8 cellular contexts compared by ENCODE assay signal in the genomic region with DNA sequence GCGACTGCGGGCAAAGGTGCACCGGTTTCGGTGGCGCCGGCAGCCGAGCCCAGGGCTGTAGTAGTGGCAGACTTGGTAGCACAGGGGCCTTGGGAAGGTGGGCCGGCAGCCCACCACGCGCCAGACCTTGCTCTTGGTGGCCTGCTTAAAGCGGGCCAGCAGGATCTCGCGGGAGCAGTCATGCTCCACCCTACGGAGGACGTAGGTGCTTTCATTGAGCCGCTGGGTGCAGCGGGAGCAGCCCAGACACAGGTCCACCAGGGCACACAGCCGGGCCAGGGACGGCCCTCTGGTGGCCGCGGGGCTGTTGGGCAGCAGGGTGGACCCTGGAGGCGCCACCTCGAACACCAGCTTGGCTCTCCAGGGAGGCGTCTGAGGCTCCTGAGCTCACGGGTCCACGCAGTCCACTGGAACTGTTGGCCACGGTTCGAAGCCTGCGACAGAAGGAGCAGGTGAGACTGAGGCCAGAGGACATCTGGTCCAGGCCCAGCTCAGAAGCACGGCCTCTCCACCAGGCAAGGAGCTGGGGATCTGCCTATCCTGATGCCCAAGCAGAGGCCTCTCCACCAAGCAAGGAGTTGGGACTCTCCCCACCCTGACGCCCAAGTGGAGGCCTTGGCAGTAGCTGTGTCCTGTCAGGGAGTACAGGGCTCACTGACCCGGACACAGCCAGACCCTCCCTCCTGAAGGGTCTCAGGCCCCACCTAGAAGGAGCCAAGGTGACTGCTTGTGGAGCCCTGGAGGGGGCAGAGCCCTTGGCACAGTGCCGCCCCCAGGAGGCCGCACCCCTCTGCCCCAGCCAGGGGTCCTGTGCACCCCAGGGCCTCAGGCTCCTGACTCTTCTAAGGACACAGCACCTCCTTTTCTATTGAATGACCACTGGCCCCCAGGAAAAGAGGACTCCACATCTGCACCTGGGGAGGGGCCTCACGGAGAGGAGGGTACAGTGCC. TPM values are rescaled to one million over a fixed set of nuclear protein-coding genes. Genes with fewer than 3 reads are reported as not detected.
A peak's percentile ranks its signal among the peaks of the same experiment; 100 is the strongest.
DNase-seq lines count a peak whose midpoint lies in the region; ATAC-seq and TF ChIP-seq lines count a peak whose summit lies in the region.

No MANE protein-coding gene starts in this region.

- no peaks in the 10 kb centered on the region for H3K9me3 Mint-ChIP-seq in progenitor cell of endocrine pancreas (ENCODE audit: low read depth)

- ATAC-seq in Panc1 = peak; percentile 43
- ATAC-seq in esophagus mucosa = peak; percentile 10
- no peak for ATAC-seq in HG03571 (IDR thresholded peaks at IDR 0.05; ENCODE audit: unreplicated experiment)
- no peak for ATAC-seq in GM21529 (IDR thresholded peaks at IDR 0.05; ENCODE audit: unreplicated experiment)

- in situ Hi-C loops in Panc1 (cut with HindIII; ENCODE audit: low pct_unique_long_range_greater_than_20kb, low sequenced_read_pairs) = no loop called here

- H3K27me3 ChIP-seq in GM06990 (replicated peaks; ENCODE audit: control insufficient read depth, insufficient read depth, low read length) (no peaks in the 10 kb centered on the region), Panc1 (ENCODE audit: control insufficient read depth, insufficient read depth, low read length) (no peaks in the 10 kb centered on the region)

- H3K27ac Mint-ChIP-seq in progenitor cell of endocrine pancreas = peak overlapping the region; percentile 74

- peak overlapping the region; percentile 76 for H3K4me3 Mint-ChIP-seq in progenitor cell of endocrine pancreas (ENCODE audit: low read depth)

- H3K36me3 ChIP-seq in GM06990 (ENCODE audit: control insufficient read depth, insufficient read depth, low read length) (peaks cover 4% of the 10 kb centered on the region), Panc1 (ENCODE audit: control insufficient read depth, insufficient read depth, low read length) (peaks cover 3% of the 10 kb centered on the region; the same call in 1 of the 2 replicates)

- H3K4me3 ChIP-seq in GM06990 (replicated peaks; ENCODE audit: low read depth, low read length) = peak overlapping the region; percentile 68
- peak overlapping the region; percentile 64 to 84 for H3K4me3 ChIP-seq in Panc1 (ENCODE audit: low read depth in 2 of 2, low read length in 2 of 2)

- H3K4me1 ChIP-seq in Panc1 (ENCODE audit: control insufficient read depth, insufficient read depth, low read length) = peaks cover 14% of the 10 kb centered on the region

- TF ChIP-seq CTCF in GM06990 (IDR thresholded peaks at IDR 0.05; ENCODE audit: insufficient read depth, low read length, poor library complexity, severe bottlenecking) = peak; percentile 32
- peak; percentile 36; the same call in 1 of the 2 replicates for TF ChIP-seq CTCF in Panc1 (IDR thresholded peaks at IDR 0.05)
- TF ChIP-seq CTCF in progenitor cell of endocrine pancreas (IDR thresholded peaks at IDR 0.05; ENCODE audit: unreplicated experiment) = peak; percentile 37

- H3K4me1 Mint-ChIP-seq in progenitor cell of endocrine pancreas (ENCODE audit: low read depth) = no peaks in the 10 kb centered on the region

- BruUV-seq in Panc1 (replicated peaks; lab: Mats Ljungman, UMichigan) = TSS peak; percentile 67

- intact Hi-C loops in Panc1 (cut with micrococcal nuclease; ENCODE audit: unreplicated experiment) = no loop called here

- H3K27ac ChIP-seq in Panc1 (ENCODE audit: low read length) = peak overlapping the region; percentile 69

- H3K36me3 Mint-ChIP-seq in progenitor cell of endocrine pancreas (ENCODE audit: insufficient read depth) = no peaks in the 10 kb centered on the region

- H3K27me3 Mint-ChIP-seq in progenitor cell of endocrine pancreas = peaks cover 6% of the 10 kb centered on the region

- H3K9me3 ChIP-seq in Panc1 (ENCODE audit: control insufficient read depth, insufficient read depth, low read depth, low read length) = no peaks in the 10 kb centered on the region

- DNase-seq in GM06990 (ENCODE audit: extremely low read depth, insufficient read length) (no peak), Panc1 (ENCODE audit: low read depth, low spot score) (no peak), progenitor cell of endocrine pancreas (ENCODE audit: low spot score, unreplicated experiment) (no peak), glomerular visceral epithelial cell (ENCODE audit: extremely low spot score) (no peak), nucleus accumbens (lab: John Stamatoyannopoulos, UW) (no peak)

- CTCF ChIA-PET in Panc1 (lab: Charles Lee) = no interaction called here

- POLR2A ChIA-PET in Panc1 (lab: Charles Lee) = no interaction called here

RNA-seq across cellular contexts. Expression of gene HELZ2, which starts 1.0 kb away (rescaled TPM):
- total RNA-seq in Panc1 (2021; ENCODE audit: unreplicated experiment) (41.5 TPM), esophagus mucosa (32.0 TPM), progenitor cell of endocrine pancreas (19.3 and 21.6 TPM in 2 replicates)
- polyA plus RNA-seq in Panc1 (2012; ENCODE audit: insufficient read length) = 29.0 TPM

RNA-seq across cellular contexts. Expression of gene FNDC11, which starts 19.1 kb away (rescaled TPM):
- total RNA-seq in Panc1 (2021; ENCODE audit: unreplicated experiment) (1.3 TPM), esophagus mucosa (0.28 TPM), progenitor cell of endocrine pancreas (1.9 and 2.6 TPM in 2 replicates)
- 4.0 TPM for polyA plus RNA-seq in Panc1 (2012; ENCODE audit: insufficient read length)

RNA-seq across cellular contexts. Expression of gene SRMS, which starts 25.5 kb away (rescaled TPM):
- total RNA-seq in Panc1 (2021; ENCODE audit: unreplicated experiment) (not detected), esophagus mucosa (0.44 TPM), progenitor cell of endocrine pancreas (not detected in 2 replicates)
- polyA plus RNA-seq in Panc1 (2012; ENCODE audit: insufficient read length) = 0.41 TPM

RNA-seq across cellular contexts. Expression of gene PTK6, which starts 35.9 kb away (rescaled TPM):
- total RNA-seq in Panc1 (2021; ENCODE audit: unreplicated experiment) (6.5 TPM), esophagus mucosa (92.7 TPM), progenitor cell of endocrine pancreas (0.29 and 0.31 TPM in 2 replicates)
- polyA plus RNA-seq in Panc1 (2012; ENCODE audit: insufficient read length) = 9.7 TPM

RNA-seq across cellular contexts. Expression of gene PPDPF, which starts 52.5 kb away (rescaled TPM):
- total RNA-seq in Panc1 (2021; ENCODE audit: unreplicated experiment) (241 TPM), esophagus mucosa (459 TPM), progenitor cell of endocrine pancreas (340 and 374 TPM in 2 replicates)
- polyA plus RNA-seq in Panc1 (2012; ENCODE audit: insufficient read length) = 323 TPM

Comparison
In these comparisons a context has a peak if more than half of its experiments do, and no peak if none do; other contexts are left out.
1. ATAC-seq: peak in Panc1 (single experiment) and esophagus mucosa (single experiment); none in HG03571 (single experiment) and GM21529 (single experiment).
2. Peak in every context shown above with its lines, with median percentiles within 50 percentile points of each other: CTCF ChIP-seq.